In the genomic region with DNA sequence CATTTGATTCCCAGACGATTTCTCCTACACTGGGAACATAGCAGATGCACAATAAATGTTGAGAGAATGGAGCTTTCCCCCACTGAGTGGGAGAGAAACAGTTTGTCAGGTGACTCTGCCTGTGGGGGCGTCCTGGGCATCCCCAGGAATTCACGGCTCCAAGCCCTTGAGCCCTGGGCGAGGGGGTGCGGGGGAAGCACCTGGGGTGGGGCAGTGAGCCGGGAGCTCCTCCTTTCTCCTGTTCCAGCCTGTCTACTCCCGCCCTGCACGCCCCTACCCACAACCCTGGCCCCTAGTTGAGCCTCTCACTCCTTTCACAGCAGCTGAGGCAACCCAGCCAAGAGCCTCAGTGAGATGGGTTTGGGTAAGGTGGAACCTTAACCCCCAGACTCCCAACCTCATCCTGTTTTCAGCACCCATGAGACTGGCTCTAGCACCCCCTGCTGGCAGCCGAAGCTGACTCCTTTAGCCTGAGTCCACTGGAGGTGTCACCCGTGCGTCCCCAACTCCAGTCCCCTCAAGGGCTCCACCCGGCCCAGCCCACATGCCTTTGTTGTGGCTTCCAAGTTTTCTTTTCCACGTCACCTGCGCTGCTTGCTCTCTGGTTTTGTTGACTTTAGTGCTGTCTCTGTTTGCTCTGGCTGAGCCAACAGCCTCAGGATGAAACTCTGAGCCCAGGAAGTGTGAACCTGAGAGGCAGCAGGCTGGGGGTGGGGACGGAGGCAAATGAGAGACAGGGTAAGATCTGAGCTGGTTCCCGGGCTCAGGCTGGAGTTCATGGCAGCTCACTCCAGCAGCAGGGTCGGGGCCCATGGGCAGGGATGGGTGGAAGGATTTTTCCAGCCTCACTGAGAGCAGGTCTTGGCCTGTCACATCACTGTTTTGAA, we compare ENCODE assay signal across 8 cellular contexts. TPM values are rescaled to one million over a fixed set of nuclear protein-coding genes. Genes with fewer than 3 reads are reported as not detected.
DNase-seq lines count a peak whose midpoint lies in the region; ATAC-seq and TF ChIP-seq lines count a peak whose summit lies in the region.

No MANE protein-coding gene starts in this region.

- no peaks in the 10 kb centered on the region for H3K36me3 ChIP-seq in CD4-positive, alpha-beta memory T cell (ENCODE audit: insufficient read depth, low read length)
- no peaks in the 10 kb centered on the region for H3K36me3 ChIP-seq in right lobe of liver

- H3K36me3 Mint-ChIP-seq in CD4-positive, alpha-beta memory T cell, result no peaks in the 10 kb centered on the region

- H3K27ac ChIP-seq in CD4-positive, alpha-beta memory T cell (ENCODE audit: low read depth, low read length), result peak overlapping the region; percentile 65
- H3K27ac ChIP-seq in coronary artery (no peak overlapping the region), right lobe of liver (peak overlapping the region in 2 of 3 donors; percentile 53 to 55)

- no peaks in the 10 kb centered on the region for H3K27me3 ChIP-seq in CD4-positive, alpha-beta memory T cell (ENCODE audit: insufficient read depth, low read length)
- no peaks in the 10 kb centered on the region for H3K27me3 ChIP-seq in right lobe of liver

- DNase-seq in CD4-positive, alpha-beta memory T cell, result peak; percentile 97 to 98 (median 97)
- peak; percentile 21 for DNase-seq in NCI-H1694 treated with DMSO at 0.1 percent for 48 hours (lab: John Stamatoyannopoulos, UW)
- peak; percentile 82 to 88 for DNase-seq in activated CD4-positive, alpha-beta T cell treated with anti-CD3 and anti-CD28 coated beads for 4 hours
- no peak for DNase-seq in coronary artery (ENCODE audit: low spot score)
- peak; percentile 83 to 96 (median 95) for DNase-seq in right lobe of liver
- peak; percentile 66 for DNase-seq in stimulated activated CD8-positive, alpha-beta memory T cell treated with anti-CD3 and anti-CD28 coated beads, Interleukin-15, amount 100 ng/mL, for 24 hours (ENCODE audit: low read depth)
- no peak for DNase-seq in NCI-H226

- H3K27ac Mint-ChIP-seq in CD4-positive, alpha-beta memory T cell, result peak overlapping the region; percentile 92 to 99 (median 98)

- H3K4me1 Mint-ChIP-seq in CD4-positive, alpha-beta memory T cell, result peaks cover 38 to 64% (median 56%) of the 10 kb centered on the region in 4 donors

- POLR2A ChIA-PET in CD4-positive, alpha-beta memory T cell (lab: Charles Lee; ENCODE audit: partially characterized antibody), result interaction anchor here (0.6 to 6.7 kb wide), 13 partner anchors 8 to 125 kb away, joined by 3 to 219 read pairs (median 32); a partner anchor contains a TSS

- H3K9me3 Mint-ChIP-seq in CD4-positive, alpha-beta memory T cell, result peaks cover 0 to 1% (median 0%) of the 10 kb centered on the region in 8 donors

- H3K4me1 ChIP-seq in CD4-positive, alpha-beta memory T cell (ENCODE audit: insufficient read depth, low read length), result peaks cover 54% of the 10 kb centered on the region
- H3K4me1 ChIP-seq in right lobe of liver, result peaks cover 0 to 18% (median 8%) of the 10 kb centered on the region in 4 donors

- 6% methylated on average over 9 of the region's 17 CpGs for WGBS in right lobe of liver (ENCODE audit: insufficient coverage, low coverage, low lambda C conversion rate, missing lambda C conversion rate)

- ATAC-seq in GM21515 (IDR thresholded peaks at IDR 0.05; ENCODE audit: unreplicated experiment) (peak; percentile 80), right lobe of liver (peak; percentile 93 to 96 (median 94))

- CTCF ChIA-PET in CD4-positive, alpha-beta memory T cell (lab: Charles Lee; ENCODE audit: partially characterized antibody), result interaction anchor here (0.7 to 12.5 kb wide), 18 partner anchors 8 to 125 kb away, joined by 3 to 345 read pairs (median 8); a partner anchor contains a TSS

- intact Hi-C loops in CD4-positive, alpha-beta memory T cell (cut with micrococcal nuclease), result loop anchor here (1.0 to 5.0 kb wide), 8 partner anchors 12 to 402 kb away; a partner anchor contains a TSS
- intact Hi-C loops in right lobe of liver (cut with DNase I), result no loop called here

- peak overlapping the region; percentile 31 to 50 for H3K4me3 ChIP-seq in CD4-positive, alpha-beta memory T cell (ENCODE audit: low read length in 2 of 2)
- H3K4me3 ChIP-seq in coronary artery, result no peak overlapping the region
- no peak overlapping the region for H3K4me3 ChIP-seq in right lobe of liver

- TF ChIP-seq CTCF in coronary artery (IDR thresholded peaks at IDR 0.05) (peak; percentile 75), right lobe of liver (IDR thresholded peaks at IDR 0.05) (peak; percentile 66 to 90 (median 82))

- TF ChIP-seq POLR2A in right lobe of liver (IDR thresholded peaks at IDR 0.05), result no peak

- peak overlapping the region; percentile 71 to 92 (median 86) for H3K4me3 Mint-ChIP-seq in CD4-positive, alpha-beta memory T cell

- no peaks in the 10 kb centered on the region for H3K27me3 Mint-ChIP-seq in CD4-positive, alpha-beta memory T cell

- H3K9me3 ChIP-seq in CD4-positive, alpha-beta memory T cell (ENCODE audit: control insufficient read depth in 1 of 2, low read length in 2 of 2), result no peaks in the 10 kb centered on the region
- H3K9me3 ChIP-seq in right lobe of liver, result no peaks in the 10 kb centered on the region

RNA-seq across cellular contexts. Expression of a gene that starts 13.0 kb away (rescaled TPM):
- under 1 TPM in 1 of 2 experiments, not detected in 1; 0.81 TPM for total RNA-seq in CD4-positive, alpha-beta memory T cell
- polyA plus RNA-seq in CD4-positive, alpha-beta memory T cell, result under 1 TPM in 1 of 2 donors, not detected in 1; 0.30 TPM
- total RNA-seq in right lobe of liver, result 10 to 100 TPM; 10.4 to 25.1 (median 16.6) TPM

RNA-seq across cellular contexts. Expression of a gene that starts 32.0 kb away (rescaled TPM):
- total RNA-seq in CD4-positive, alpha-beta memory T cell, result 100 to 1,000 TPM; 172 TPM
- polyA plus RNA-seq in CD4-positive, alpha-beta memory T cell, result 100 to 1,000 TPM; 484 to 562 TPM
- total RNA-seq in right lobe of liver, result 100 to 1,000 TPM in 3 of 6 experiments, 10 to 100 TPM in 3; 49.7 to 158 (median 109) TPM

RNA-seq across cellular contexts. Expression of a gene that starts 58.3 kb away (rescaled TPM):
- 10 to 100 TPM; 39.1 to 41.1 TPM for total RNA-seq in CD4-positive, alpha-beta memory T cell
- polyA plus RNA-seq in CD4-positive, alpha-beta memory T cell, result 10 to 100 TPM; 11.7 to 28.1 TPM
- 10 to 100 TPM; 12.3 to 26.1 (median 15.4) TPM for total RNA-seq in right lobe of liver

Comparison
In these comparisons a context has a peak if more than half of its experiments do, and no peak if none do; other contexts are left out.
1. DNase-seq: peak in CD4-positive, alpha-beta memory T cell (5 of 5), NCI-H1694 treated with DMSO at 0.1 percent for 48 hours (single experiment), activated CD4-positive, alpha-beta T cell treated with anti-CD3 and anti-CD28 coated beads for 4 hours (2 of 2), right lobe of liver (3 of 3) and stimulated activated CD8-positive, alpha-beta memory T cell treated with anti-CD3 and anti-CD28 coated beads, Interleukin-15, amount 100 ng/mL, for 24 hours (single experiment); none in coronary artery (single experiment) and NCI-H226 (single experiment).
2. H3K27ac ChIP-seq: peak in CD4-positive, alpha-beta memory T cell (single experiment) and right lobe of liver (2 of 3); none in coronary artery (0 of 2).
3. H3K4me3 ChIP-seq: peak in CD4-positive, alpha-beta memory T cell (2 of 2); none in coronary artery (single experiment) and right lobe of liver (0 of 3).
4. RNA of a gene that starts 13.0 kb away (total RNA-seq): 10.4 to 25.1 TPM in right lobe of liver; 0.81 TPM in CD4-positive, alpha-beta memory T cell; every median in the first group is over 4 times any median in the second.